In the genomic region with DNA sequence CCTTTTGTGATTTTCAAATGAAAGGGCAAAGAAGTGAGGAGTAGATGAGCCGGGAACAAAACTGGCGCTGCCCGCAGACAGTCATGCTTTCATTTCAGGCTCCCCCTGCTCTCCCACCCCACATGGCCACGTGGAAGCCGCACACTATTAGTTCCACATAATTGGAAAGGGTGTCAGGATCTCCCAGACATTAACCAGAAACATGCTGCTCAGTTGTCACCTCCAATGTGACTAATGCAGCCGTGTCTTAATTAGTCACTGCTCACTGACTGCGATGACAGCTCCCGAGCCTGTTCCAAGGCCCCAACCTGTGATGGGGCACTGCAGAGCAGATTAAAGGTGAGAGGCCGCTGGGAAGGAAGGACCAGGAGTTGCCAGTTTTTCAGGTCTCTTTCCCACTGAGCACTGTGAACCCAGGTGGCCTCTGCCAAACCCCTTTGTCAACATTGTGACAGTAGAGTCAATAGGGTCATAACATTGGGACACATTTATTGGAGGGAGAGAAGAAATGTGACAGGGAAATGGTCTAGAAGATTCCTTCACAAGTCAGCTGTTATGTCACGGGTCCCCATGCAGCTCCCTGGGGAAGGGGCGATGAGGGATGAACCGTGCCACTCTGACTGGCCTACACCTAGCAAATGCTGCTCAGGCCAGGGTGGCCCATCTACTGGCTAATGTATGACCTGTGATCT, we compare ENCODE assay signal across 9 cellular contexts. TPM values are rescaled to one million over a fixed set of nuclear protein-coding genes. Genes with fewer than 3 reads are reported as not detected.
A peak's percentile ranks its signal among the peaks of the same experiment; 100 is the strongest.
DNase-seq lines count a peak whose midpoint lies in the region; ATAC-seq and TF ChIP-seq lines count a peak whose summit lies in the region.
"Had no signal": no experiment of that assay in that cellular context is flagged by ENCODE, and none has a peak within 500 bp of the region (broad histone marks: within the 10 kb centered on the region; RNA-seq: fewer than 3 reads in every experiment).

No MANE protein-coding gene starts in this region.

- H3K36me3 ChIP-seq in aorta (ENCODE audit: control insufficient read depth in 1 of 2, insufficient read depth in 2 of 2, low read length in 1 of 2) = no peaks in the 10 kb centered on the region

- peaks cover 0 to 1% of the 10 kb centered on the region in 2 donors for H3K4me1 ChIP-seq in aorta (ENCODE audit: control insufficient read depth in 1 of 2, insufficient read depth in 2 of 2, low read length in 2 of 2)

- no peak overlapping the region for H3K4me3 ChIP-seq in aorta (ENCODE audit: low read length in 2 of 2)

- no peak for TF ChIP-seq CTCF in natural killer cell (IDR thresholded peaks at IDR 0.05)

- peak overlapping the region in 1 of 2 donors; percentile 84 for H3K27ac Mint-ChIP-seq in stimulated activated naive CD8-positive, alpha-beta T cell treated with anti-CD3 and anti-CD28 coated beads, Interleukin-15, amount 100 ng/mL, for 72 hours
- no peak overlapping the region for H3K27ac Mint-ChIP-seq in natural killer cell

- H3K27ac ChIP-seq in caudate nucleus (ENCODE audit: low read depth, low read length) (no peak overlapping the region), aorta (ENCODE audit: low read depth in 1 of 2, low read length in 2 of 2) (no peak overlapping the region)
- H3K27ac ChIP-seq: KMS-11 had no signal

- no peak for DNase-seq in stimulated activated naive CD8-positive, alpha-beta T cell treated with anti-CD3 and anti-CD28 coated beads, Interleukin-15, Interleukin-2, amounts not matched to agents 100 U/mL and 50 U/mL, for 24 hours
- DNase-seq in stimulated activated naive CD8-positive, alpha-beta T cell treated with anti-CD3 and anti-CD28 coated beads, Interleukin-15, amount 100 ng/mL, for 72 hours = no peak
- DNase-seq in caudate nucleus (lab: John Stamatoyannopoulos, UW) (peak in 34 of 61 donors; percentile 5 to 84 (median 38)), left kidney (ENCODE audit: low read depth, low spot score) (peak; percentile 43), aorta (peak; percentile 32 to 37), NCI-H1048 (lab: John Stamatoyannopoulos, UW) (no peak), natural killer cell (no peak)

- intact Hi-C loops in aorta (cut with DNase I) (no loop called here), natural killer cell (cut with micrococcal nuclease) (no loop called here)

- no peaks in the 10 kb centered on the region for H3K27me3 Mint-ChIP-seq in stimulated activated naive CD8-positive, alpha-beta T cell treated with anti-CD3 and anti-CD28 coated beads, Interleukin-15, amount 100 ng/mL, for 72 hours
- H3K27me3 Mint-ChIP-seq in natural killer cell (ENCODE audit: low read depth in 2 of 2) = no peaks in the 10 kb centered on the region

- no peak overlapping the region for H3K4me3 Mint-ChIP-seq in stimulated activated naive CD8-positive, alpha-beta T cell treated with anti-CD3 and anti-CD28 coated beads, Interleukin-15, amount 100 ng/mL, for 72 hours
- no peak overlapping the region for H3K4me3 Mint-ChIP-seq in natural killer cell

- WGBS in aorta, 2 donors = 78 to 81% methylated on average over 12 of the region's 12 CpGs

- no peaks in the 10 kb centered on the region for H3K36me3 Mint-ChIP-seq in natural killer cell

- ATAC-seq in stimulated activated naive CD8-positive, alpha-beta T cell treated with anti-CD3 and anti-CD28 coated beads, Interleukin-15, Interleukin-2, amounts not matched to agents 100 U/mL and 50 U/mL, for 24 hours = peak; percentile 25
- no peak for ATAC-seq in stimulated activated naive CD8-positive, alpha-beta T cell treated with anti-CD3 and anti-CD28 coated beads, Interleukin-15, amount 100 ng/mL, for 72 hours
- ATAC-seq in aorta (ENCODE audit: low FRiP score) (no peak), GM21528 (IDR thresholded peaks at IDR 0.05; ENCODE audit: low FRiP score, unreplicated experiment) (no peak), natural killer cell (no peak)

- no peaks in the 10 kb centered on the region for H3K9me3 Mint-ChIP-seq in stimulated activated naive CD8-positive, alpha-beta T cell treated with anti-CD3 and anti-CD28 coated beads, Interleukin-15, amount 100 ng/mL, for 72 hours
- H3K9me3 Mint-ChIP-seq in natural killer cell = no peaks in the 10 kb centered on the region

- H3K27me3 ChIP-seq in aorta (ENCODE audit: control insufficient read depth in 1 of 2, insufficient read depth in 2 of 2, low read length in 1 of 2) = no peaks in the 10 kb centered on the region

- no peaks in the 10 kb centered on the region for H3K4me1 Mint-ChIP-seq in stimulated activated naive CD8-positive, alpha-beta T cell treated with anti-CD3 and anti-CD28 coated beads, Interleukin-15, amount 100 ng/mL, for 72 hours
- H3K4me1 Mint-ChIP-seq in natural killer cell = no peaks in the 10 kb centered on the region

- no peaks in the 10 kb centered on the region for H3K9me3 ChIP-seq in aorta (ENCODE audit: control insufficient read depth, low read length)

RNA-seq across cellular contexts. Expression of a gene that starts 38.6 kb away (rescaled TPM):
- 10 to 100 TPM in 1 of 2 donors, 1 to 10 TPM in 1; 8.8 to 12.6 TPM for total RNA-seq in aorta
- 1 to 10 TPM in 1 of 2 donors, under 1 TPM in 1; 0.75 to 2.0 TPM for polyA plus RNA-seq in aorta
- total RNA-seq in natural killer cell = 10 to 100 TPM; 20.2 to 22.3 (median 22.2) TPM

RNA-seq across cellular contexts. Expression of a gene that starts 45.8 kb away (rescaled TPM):
- total RNA-seq in aorta (10 to 100 TPM; 11.9 to 16.6 TPM), natural killer cell (10 to 100 TPM; 13.3 to 17.2 (median 14.1) TPM)
- polyA plus RNA-seq in aorta = 1 to 10 TPM; 5.0 to 5.8 TPM

Comparison
In these comparisons a context has a peak if more than half of its experiments do, and no peak if none do; other contexts are left out.
1. DNase-seq: peak in caudate nucleus (34 of 61), left kidney (single experiment) and aorta (2 of 2); none in stimulated activated naive CD8-positive, alpha-beta T cell treated with anti-CD3 and anti-CD28 coated beads, Interleukin-15, Interleukin-2, amounts not matched to agents 100 U/mL and 50 U/mL, for 24 hours (single experiment), stimulated activated naive CD8-positive, alpha-beta T cell treated with anti-CD3 and anti-CD28 coated beads, Interleukin-15, amount 100 ng/mL, for 72 hours (0 of 2), NCI-H1048 (single experiment) and natural killer cell (single experiment).